In genomic region chr5:78277715-78278114, GRCh38 we compare ENCODE assay signal across 9 cellular contexts.
"Had no signal": no experiment of that assay in that cellular context is flagged by ENCODE, and none has a peak within 500 bp of the region (broad histone marks: within the 10 kb centered on the region; RNA-seq: fewer than 3 reads in every experiment).

No MANE protein-coding gene starts in this region.

- H3K4me2 ChIP-seq: GM23338, KMS-11 had no signal

- H3K27ac Mint-ChIP-seq: GM23338 had no signal

- H2AFZ ChIP-seq: GM23338 had no signal

- H3K4me3 ChIP-seq: GM23338, HAP-1 had no signal

- H3K27ac ChIP-seq: HL-60, KMS-11 had no signal

- H3K9ac ChIP-seq: KMS-11 had no signal

- DNase-seq: H7, KBM-7 had no signal

- ATAC-seq: HCT116, HepG2 had no signal

- H3K27me3 Mint-ChIP-seq: IgD-negative memory B cell had no signal

- H3K36me3 ChIP-seq: HAP-1 had no signal

- H3K4me3 Mint-ChIP-seq: GM23338 had no signal

- H3K9me3 Mint-ChIP-seq: GM23338, IgD-negative memory B cell had no signal

- H3K9me3 ChIP-seq: HAP-1 had no signal

- H3K36me3 Mint-ChIP-seq: IgD-negative memory B cell had no signal
